In the genomic region with DNA sequence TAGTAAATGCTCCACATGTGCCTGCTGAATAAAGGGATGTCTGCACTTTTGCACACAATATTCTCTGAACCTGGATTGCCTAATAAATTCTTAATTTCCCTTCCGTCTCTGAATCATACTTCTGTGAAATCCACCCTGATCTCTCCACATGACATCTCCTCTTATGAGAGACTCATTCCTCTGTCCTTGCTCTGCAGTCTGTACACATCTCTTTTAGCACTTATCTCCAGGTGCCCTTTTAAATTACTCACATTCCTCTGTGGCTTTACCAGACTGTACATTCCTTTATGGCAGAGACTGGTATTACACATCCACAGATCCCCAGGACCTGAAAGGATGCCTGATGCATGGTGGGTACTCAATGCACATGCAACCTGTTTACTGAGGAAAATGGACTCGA, we compare ENCODE assay signal across 2 cellular contexts.
TF ChIP-seq lines count a peak whose summit lies in the region.

No MANE protein-coding gene starts in this region.

TF ChIP-seq in HepG2, 621 proteins besides CTCF, POLR2A, EP300 and RAD21 (continued from another document):
- TF ChIP-seq ZNF275 (CRISPR knock-in tag; IDR thresholded peaks at IDR 0.05; ENCODE audit: borderline replicate concordance) (no peak), MLXIP (CRISPR knock-in tag; IDR thresholded peaks at IDR 0.05; ENCODE audit: borderline replicate concordance) (no peak), RBM39 (IDR thresholded peaks at IDR 0.05; ENCODE audit: low read depth, low read length, poor library complexity, severe bottlenecking) (no peak), EED (CRISPR knock-in tag; IDR thresholded peaks at IDR 0.05) (no peak), SOX5 (CRISPR knock-in tag; IDR thresholded peaks at IDR 0.05; ENCODE audit: borderline replicate concordance) (no peak), NFRKB (IDR thresholded peaks at IDR 0.05) (no peak)
TF ChIP-seq in HepG2: peak in this region for 0.

TF ChIP-seq in SK-N-SH treated with all-trans-retinoic acid at 6 μM for 48 hours, 23 proteins besides CTCF, POLR2A, EP300 and RAD21 (continued from another document):
- TF ChIP-seq CSRNP3 (CRISPR knock-in tag; IDR thresholded peaks at IDR 0.05) (no peak), CSDC2 (CRISPR knock-in tag; IDR thresholded peaks at IDR 0.05) (peak; percentile 82; the same call in 1 of the 2 replicates), ZFP3 (CRISPR knock-in tag; IDR thresholded peaks at IDR 0.05) (peak; percentile 68; the same call in 1 of the 2 replicates), GLIS3 (CRISPR knock-in tag; IDR thresholded peaks at IDR 0.05) (peak; percentile 28; the same call in 1 of the 2 replicates), CREB5 (CRISPR knock-in tag; IDR thresholded peaks at IDR 0.05; ENCODE audit: low read depth) (peak; percentile 46; the same call in 1 of the 2 replicates)
TF ChIP-seq in SK-N-SH treated with all-trans-retinoic acid at 6 μM for 48 hours: peak in this region for 7.
